In the genomic region with DNA sequence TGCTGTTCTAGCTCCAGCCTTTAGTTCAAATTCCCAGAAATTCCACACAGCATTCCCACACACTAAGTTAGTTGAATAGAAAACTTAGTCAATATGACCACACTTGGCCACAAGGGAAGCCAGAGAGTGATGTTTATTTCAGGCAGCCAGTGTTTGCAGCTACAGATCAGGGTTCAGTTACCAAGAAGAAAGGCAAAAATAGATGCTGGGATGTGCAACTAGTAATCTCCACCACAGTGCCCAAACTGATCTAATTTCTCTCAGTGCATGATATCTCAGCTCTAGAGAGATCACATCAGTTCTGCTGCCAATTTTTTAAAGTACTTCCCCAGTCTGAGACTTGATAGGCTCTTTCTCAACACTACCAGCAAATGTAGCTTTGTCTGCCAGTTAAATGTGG, we compare ENCODE assay signal across 1 cellular context.
TF ChIP-seq lines count a peak whose summit lies in the region.

No MANE protein-coding gene starts in this region.

TF ChIP-seq in GM12878, 131 proteins besides CTCF, POLR2A, EP300 and RAD21:
- TF ChIP-seq SREBF2 (IDR thresholded peaks at IDR 0.05; ENCODE audit: low read length) (no peak), ESRRA (IDR thresholded peaks at IDR 0.05; ENCODE audit: low read length) (no peak), ZNF217 (IDR thresholded peaks at IDR 0.05) (no peak), RUNX3 (IDR thresholded peaks at IDR 0.05; ENCODE audit: low read length) (no peak), MYB (IDR thresholded peaks at IDR 0.05; ENCODE audit: borderline replicate concordance, low read depth, low read length) (no peak), BRCA1 (IDR thresholded peaks at IDR 0.05; ENCODE audit: low read depth, low read length) (no peak), PAX5 (IDR thresholded peaks at IDR 0.05; ENCODE audit: borderline replicate concordance, low read depth, low read length) (no peak), DPF2 (IDR thresholded peaks at IDR 0.05) (no peak), SMAD5 (IDR thresholded peaks at IDR 0.05; ENCODE audit: low read depth) (no peak), CBFB (IDR thresholded peaks at IDR 0.05; ENCODE audit: low read depth) (no peak), JUND (IDR thresholded peaks at IDR 0.05; ENCODE audit: low read depth, low read length) (no peak), HDAC6 (IDR thresholded peaks at IDR 0.05; ENCODE audit: unreplicated experiment) (no peak), ZNF24 (IDR thresholded peaks at IDR 0.05) (no peak), SIX5 (IDR thresholded peaks at IDR 0.05; ENCODE audit: low read depth, low read length, severe bottlenecking) (no peak)
- TF ChIP-seq, protein P1, sequence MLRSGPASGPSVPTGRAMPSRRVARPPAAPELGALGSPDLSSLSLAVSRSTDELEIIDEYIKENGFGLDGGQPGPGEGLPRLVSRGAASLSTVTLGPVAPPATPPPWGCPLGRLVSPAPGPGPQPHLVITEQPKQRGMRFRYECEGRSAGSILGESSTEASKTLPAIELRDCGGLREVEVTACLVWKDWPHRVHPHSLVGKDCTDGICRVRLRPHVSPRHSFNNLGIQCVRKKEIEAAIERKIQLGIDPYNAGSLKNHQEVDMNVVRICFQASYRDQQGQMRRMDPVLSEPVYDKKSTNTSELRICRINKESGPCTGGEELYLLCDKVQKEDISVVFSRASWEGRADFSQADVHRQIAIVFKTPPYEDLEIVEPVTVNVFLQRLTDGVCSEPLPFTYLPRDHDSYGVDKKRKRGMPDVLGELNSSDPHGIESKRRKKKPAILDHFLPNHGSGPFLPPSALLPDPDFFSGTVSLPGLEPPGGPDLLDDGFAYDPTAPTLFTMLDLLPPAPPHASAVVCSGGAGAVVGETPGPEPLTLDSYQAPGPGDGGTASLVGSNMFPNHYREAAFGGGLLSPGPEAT (IDR thresholded peaks at IDR 0.05; ENCODE audit: low read depth): no peak
- TF ChIP-seq, protein P2, sequence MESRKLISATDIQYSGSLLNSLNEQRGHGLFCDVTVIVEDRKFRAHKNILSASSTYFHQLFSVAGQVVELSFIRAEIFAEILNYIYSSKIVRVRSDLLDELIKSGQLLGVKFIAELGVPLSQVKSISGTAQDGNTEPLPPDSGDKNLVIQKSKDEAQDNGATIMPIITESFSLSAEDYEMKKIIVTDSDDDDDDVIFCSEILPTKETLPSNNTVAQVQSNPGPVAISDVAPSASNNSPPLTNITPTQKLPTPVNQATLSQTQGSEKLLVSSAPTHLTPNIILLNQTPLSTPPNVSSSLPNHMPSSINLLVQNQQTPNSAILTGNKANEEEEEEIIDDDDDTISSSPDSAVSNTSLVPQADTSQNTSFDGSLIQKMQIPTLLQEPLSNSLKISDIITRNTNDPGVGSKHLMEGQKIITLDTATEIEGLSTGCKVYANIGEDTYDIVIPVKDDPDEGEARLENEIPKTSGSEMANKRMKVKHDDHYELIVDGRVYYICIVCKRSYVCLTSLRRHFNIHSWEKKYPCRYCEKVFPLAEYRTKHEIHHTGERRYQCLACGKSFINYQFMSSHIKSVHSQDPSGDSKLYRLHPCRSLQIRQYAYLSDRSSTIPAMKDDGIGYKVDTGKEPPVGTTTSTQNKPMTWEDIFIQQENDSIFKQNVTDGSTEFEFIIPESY (IDR thresholded peaks at IDR 0.05): no peak
- TF ChIP-seq, protein P3, sequence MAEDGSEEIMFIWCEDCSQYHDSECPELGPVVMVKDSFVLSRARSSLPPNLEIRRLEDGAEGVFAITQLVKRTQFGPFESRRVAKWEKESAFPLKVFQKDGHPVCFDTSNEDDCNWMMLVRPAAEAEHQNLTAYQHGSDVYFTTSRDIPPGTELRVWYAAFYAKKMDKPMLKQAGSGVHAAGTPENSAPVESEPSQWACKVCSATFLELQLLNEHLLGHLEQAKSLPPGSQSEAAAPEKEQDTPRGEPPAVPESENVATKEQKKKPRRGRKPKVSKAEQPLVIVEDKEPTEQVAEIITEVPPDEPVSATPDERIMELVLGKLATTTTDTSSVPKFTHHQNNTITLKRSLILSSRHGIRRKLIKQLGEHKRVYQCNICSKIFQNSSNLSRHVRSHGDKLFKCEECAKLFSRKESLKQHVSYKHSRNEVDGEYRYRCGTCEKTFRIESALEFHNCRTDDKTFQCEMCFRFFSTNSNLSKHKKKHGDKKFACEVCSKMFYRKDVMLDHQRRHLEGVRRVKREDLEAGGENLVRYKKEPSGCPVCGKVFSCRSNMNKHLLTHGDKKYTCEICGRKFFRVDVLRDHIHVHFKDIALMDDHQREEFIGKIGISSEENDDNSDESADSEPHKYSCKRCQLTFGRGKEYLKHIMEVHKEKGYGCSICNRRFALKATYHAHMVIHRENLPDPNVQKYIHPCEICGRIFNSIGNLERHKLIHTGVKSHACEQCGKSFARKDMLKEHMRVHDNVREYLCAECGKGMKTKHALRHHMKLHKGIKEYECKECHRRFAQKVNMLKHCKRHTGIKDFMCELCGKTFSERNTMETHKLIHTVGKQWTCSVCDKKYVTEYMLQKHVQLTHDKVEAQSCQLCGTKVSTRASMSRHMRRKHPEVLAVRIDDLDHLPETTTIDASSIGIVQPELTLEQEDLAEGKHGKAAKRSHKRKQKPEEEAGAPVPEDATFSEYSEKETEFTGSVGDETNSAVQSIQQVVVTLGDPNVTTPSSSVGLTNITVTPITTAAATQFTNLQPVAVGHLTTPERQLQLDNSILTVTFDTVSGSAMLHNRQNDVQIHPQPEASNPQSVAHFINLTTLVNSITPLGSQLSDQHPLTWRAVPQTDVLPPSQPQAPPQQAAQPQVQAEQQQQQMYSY (CRISPR knock-in tag; IDR thresholded peaks at IDR 0.05): no peak
